6 cellular contexts compared by ENCODE assay signal in genomic region chr19:35775046-35775297, GRCh38. TPM values are rescaled to one million over a fixed set of nuclear protein-coding genes. Genes with fewer than 3 reads are reported as not detected.
A peak's percentile ranks its signal among the peaks of the same experiment; 100 is the strongest.
DNase-seq lines count a peak whose midpoint lies in the region; ATAC-seq and TF ChIP-seq lines count a peak whose summit lies in the region.

No MANE protein-coding gene starts in this region.

- DNase-seq in CD8-positive, alpha-beta T cell = no peak
- DNase-seq in activated CD8-positive, alpha-beta T cell treated with anti-CD3 and anti-CD28 coated beads for 36 hours = no peak
- DNase-seq in mesothelial cell of epicardium (ENCODE audit: low spot score in 2 of 2, unreplicated experiment in 2 of 2) (no peak), NCI-H1105 (lab: John Stamatoyannopoulos, UW) (no peak), NK-92 (lab: John Stamatoyannopoulos, UW; ENCODE audit: unreplicated experiment) (no peak)
- no peak for DNase-seq in stimulated activated CD4-positive, alpha-beta T cell treated with anti-CD3 and anti-CD28 coated beads, Interleukin-2, amount 100 ng/mL, for 24 hours

- H3K27ac ChIP-seq in CD8-positive, alpha-beta T cell (ENCODE audit: low read depth, low read length) = no peak overlapping the region

- no peak overlapping the region for H3K27ac Mint-ChIP-seq in CD8-positive, alpha-beta T cell
- no peak overlapping the region for H3K27ac Mint-ChIP-seq in activated CD8-positive, alpha-beta T cell treated with anti-CD3 and anti-CD28 coated beads for 36 hours
- H3K27ac Mint-ChIP-seq in mesothelial cell of epicardium = no peak overlapping the region

- H3K27me3 ChIP-seq in CD8-positive, alpha-beta T cell (ENCODE audit: insufficient read depth, low read length) = no peaks in the 10 kb centered on the region

- H3K4me3 Mint-ChIP-seq in CD8-positive, alpha-beta T cell = peak overlapping the region; percentile 84
- H3K4me3 Mint-ChIP-seq in activated CD8-positive, alpha-beta T cell treated with anti-CD3 and anti-CD28 coated beads for 36 hours = peak overlapping the region; percentile 72
- H3K4me3 Mint-ChIP-seq in mesothelial cell of epicardium = peak overlapping the region; percentile 71

- intact Hi-C loops in CD8-positive, alpha-beta T cell (cut with DNase I, micrococcal nuclease) = loop anchor here (1.0 to 5.0 kb wide), 7 partner anchors 17 to 239 kb away; partner anchors contain the start of genes ALKBH6 (in 2 of the 2), PROSER3 (in 2 of the 2) and LIN37 (in 1 of the 2)
- intact Hi-C loops in activated CD8-positive, alpha-beta T cell treated with anti-CD3 and anti-CD28 coated beads for 36 hours (cut with micrococcal nuclease) = no loop called here

- no peaks in the 10 kb centered on the region for H3K9me3 Mint-ChIP-seq in CD8-positive, alpha-beta T cell
- H3K9me3 Mint-ChIP-seq in activated CD8-positive, alpha-beta T cell treated with anti-CD3 and anti-CD28 coated beads for 36 hours = no peaks in the 10 kb centered on the region
- H3K9me3 Mint-ChIP-seq in mesothelial cell of epicardium = no peaks in the 10 kb centered on the region

- CTCF ChIA-PET in CD8-positive, alpha-beta T cell (lab: Charles Lee) = no interaction called here
- CTCF ChIA-PET in activated CD8-positive, alpha-beta T cell treated with anti-CD3 and anti-CD28 coated beads for 36 hours (lab: Charles Lee) = no interaction called here

- ATAC-seq in CD8-positive, alpha-beta T cell = no peak
- ATAC-seq in activated CD8-positive, alpha-beta T cell treated with anti-CD3 and anti-CD28 coated beads for 36 hours = no peak

- no peaks in the 10 kb centered on the region for H3K27me3 Mint-ChIP-seq in CD8-positive, alpha-beta T cell (ENCODE audit: low read depth)
- H3K27me3 Mint-ChIP-seq in activated CD8-positive, alpha-beta T cell treated with anti-CD3 and anti-CD28 coated beads for 36 hours = no peaks in the 10 kb centered on the region
- H3K27me3 Mint-ChIP-seq in mesothelial cell of epicardium (ENCODE audit: low read depth) = no peaks in the 10 kb centered on the region

- H3K36me3 ChIP-seq in CD8-positive, alpha-beta T cell (ENCODE audit: insufficient read depth, low read length) = no peaks in the 10 kb centered on the region

- peak overlapping the region; percentile 54 for H3K4me3 ChIP-seq in CD8-positive, alpha-beta T cell (ENCODE audit: low read depth, low read length)

- H3K9me3 ChIP-seq in CD8-positive, alpha-beta T cell (ENCODE audit: low read length) = no peaks in the 10 kb centered on the region

- TF ChIP-seq CTCF in CD8-positive, alpha-beta T cell (IDR thresholded peaks at IDR 0.05) = no peak
- TF ChIP-seq CTCF in activated CD8-positive, alpha-beta T cell treated with anti-CD3 and anti-CD28 coated beads for 36 hours (IDR thresholded peaks at IDR 0.05) = no peak
- no peak for TF ChIP-seq CTCF in mesothelial cell of epicardium (IDR thresholded peaks at IDR 0.05; ENCODE audit: unreplicated experiment)

- POLR2A ChIA-PET in CD8-positive, alpha-beta T cell (lab: Charles Lee) = no interaction called here
- POLR2A ChIA-PET in activated CD8-positive, alpha-beta T cell treated with anti-CD3 and anti-CD28 coated beads for 36 hours (lab: Charles Lee) = no interaction called here

- peaks cover 12% of the 10 kb centered on the region for H3K4me1 ChIP-seq in CD8-positive, alpha-beta T cell (ENCODE audit: insufficient read depth, low read length)

- peaks cover 21% of the 10 kb centered on the region for H3K4me1 Mint-ChIP-seq in CD8-positive, alpha-beta T cell (ENCODE audit: low read depth)
- H3K4me1 Mint-ChIP-seq in activated CD8-positive, alpha-beta T cell treated with anti-CD3 and anti-CD28 coated beads for 36 hours (ENCODE audit: low read depth) = peaks cover 10% of the 10 kb centered on the region
- peaks cover 19% of the 10 kb centered on the region for H3K4me1 Mint-ChIP-seq in mesothelial cell of epicardium

- peaks cover 7% of the 10 kb centered on the region for H3K36me3 Mint-ChIP-seq in CD8-positive, alpha-beta T cell
- H3K36me3 Mint-ChIP-seq in activated CD8-positive, alpha-beta T cell treated with anti-CD3 and anti-CD28 coated beads for 36 hours (ENCODE audit: low read depth) = peaks cover 1% of the 10 kb centered on the region
- H3K36me3 Mint-ChIP-seq in mesothelial cell of epicardium = peaks cover 2% of the 10 kb centered on the region

RNA-seq across cellular contexts. Expression of gene ARHGAP33, which starts 0.4 kb away (rescaled TPM):
- total RNA-seq in CD8-positive, alpha-beta T cell = 10 to 100 TPM in 1 of 2 experiments, 1 to 10 TPM in 1; 8.7 to 10.6 TPM
- 10 to 100 TPM; 27.1 to 29.8 TPM for total RNA-seq in activated CD8-positive, alpha-beta T cell treated with anti-CD3 and anti-CD28 coated beads for 36 hours
- 74.0 to 79.9 TPM (median 75.4 TPM) in 3 replicates for total RNA-seq in mesothelial cell of epicardium

RNA-seq across cellular contexts. Expression of gene PROSER3, which starts 17.0 kb away (rescaled TPM):
- total RNA-seq in CD8-positive, alpha-beta T cell = 10 to 100 TPM; 17.3 to 19.5 TPM
- 10 to 100 TPM; 40.7 to 41.1 TPM for total RNA-seq in activated CD8-positive, alpha-beta T cell treated with anti-CD3 and anti-CD28 coated beads for 36 hours
- 45.1 to 50.5 TPM (median 46.6 TPM) in 3 replicates for total RNA-seq in mesothelial cell of epicardium

RNA-seq across cellular contexts. Expression of gene HSPB6, which starts 18.1 kb away (rescaled TPM):
- not detected for total RNA-seq in CD8-positive, alpha-beta T cell
- total RNA-seq in activated CD8-positive, alpha-beta T cell treated with anti-CD3 and anti-CD28 coated beads for 36 hours = under 1 TPM; 0.85 to 0.95 TPM
- 18.8 to 21.7 TPM (median 20.3 TPM) in 3 replicates for total RNA-seq in mesothelial cell of epicardium

RNA-seq across cellular contexts. Expression of gene LIN37, which starts 26.6 kb away (rescaled TPM):
- 1 to 10 TPM; 5.5 to 9.3 TPM for total RNA-seq in CD8-positive, alpha-beta T cell
- total RNA-seq in activated CD8-positive, alpha-beta T cell treated with anti-CD3 and anti-CD28 coated beads for 36 hours = 1 to 10 TPM; 4.5 to 7.8 TPM
- total RNA-seq in mesothelial cell of epicardium = 11.8 to 12.9 TPM (median 12.0 TPM) in 3 replicates

RNA-seq across cellular contexts. Expression of gene PSENEN, which starts 29.5 kb away (rescaled TPM):
- 10 to 100 TPM in 1 of 2 experiments, 1 to 10 TPM in 1; 9.4 to 11.1 TPM for total RNA-seq in CD8-positive, alpha-beta T cell
- 10 to 100 TPM; 37.2 to 41.3 TPM for total RNA-seq in activated CD8-positive, alpha-beta T cell treated with anti-CD3 and anti-CD28 coated beads for 36 hours
- total RNA-seq in mesothelial cell of epicardium = 45.2 to 54.9 TPM (median 45.7 TPM) in 3 replicates

Comparison
In these comparisons a context has a peak if more than half of its experiments do, and no peak if none do; other contexts are left out.
1. RNA of gene HSPB6, which starts 18.1 kb away (total RNA-seq): 18.8 to 21.7 TPM in mesothelial cell of epicardium; 0.85 to 0.95 TPM in activated CD8-positive, alpha-beta T cell treated with anti-CD3 and anti-CD28 coated beads for 36 hours and not detected in CD8-positive, alpha-beta T cell; every median in the first group is over 10 times any median in the second.
2. Peak in every context shown above with its lines, with median percentiles within 50 percentile points of each other: H3K4me3 Mint-ChIP-seq.